ENCODE assay signal across 13 cellular contexts in the genomic region with DNA sequence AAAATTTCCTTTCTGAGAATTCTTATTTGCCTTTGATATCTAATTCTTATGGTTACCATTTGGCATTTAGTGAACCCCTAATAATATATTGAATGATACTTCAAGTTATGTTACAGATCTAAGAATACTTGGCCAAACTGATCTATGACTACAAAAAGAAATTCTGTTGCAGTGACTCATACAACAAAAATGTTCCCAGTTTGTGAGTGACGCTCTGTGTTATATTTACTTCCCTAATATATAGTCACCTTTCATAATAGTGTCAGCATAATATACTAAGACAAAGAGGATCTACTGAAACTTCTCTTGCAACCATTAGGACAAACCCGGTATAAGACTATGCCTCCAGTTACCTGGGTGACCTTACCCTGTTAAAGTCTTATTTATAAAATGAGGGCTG.
DNase-seq lines count a peak whose midpoint lies in the region; TF ChIP-seq lines count a peak whose summit lies in the region.
"Had no signal": no experiment of that assay in that cellular context is flagged by ENCODE, and none has a peak within 500 bp of the region (broad histone marks: within the 10 kb centered on the region; RNA-seq: fewer than 3 reads in every experiment).

No MANE protein-coding gene starts in this region.

- H3K27me3 Mint-ChIP-seq in mesothelial cell of epicardium (ENCODE audit: low read depth), result no peaks in the 10 kb centered on the region

- H3K36me3 ChIP-seq in ACC112 (ENCODE audit: insufficient read depth, low read length), result no peaks in the 10 kb centered on the region
- no peaks in the 10 kb centered on the region for H3K36me3 ChIP-seq in brain microvascular endothelial cell (replicated peaks)
- H3K36me3 ChIP-seq in vagina, result no peaks in the 10 kb centered on the region
- H3K36me3 ChIP-seq in uterus, result no peaks in the 10 kb centered on the region
- H3K36me3 ChIP-seq: pancreas, tibial nerve had no signal

- H3K9me3 ChIP-seq in vagina (no peaks in the 10 kb centered on the region), uterus (no peaks in the 10 kb centered on the region)
- H3K9me3 ChIP-seq: pancreas had no signal

- peak overlapping the region; percentile 39; the same call in 1 of the 2 replicates for H3K27ac ChIP-seq in ACC112 (ENCODE audit: low read depth, low read length)
- no peak overlapping the region for H3K27ac ChIP-seq in brain microvascular endothelial cell
- no peak overlapping the region for H3K27ac ChIP-seq in vagina
- no peak overlapping the region for H3K27ac ChIP-seq in uterus
- H3K27ac ChIP-seq: pancreas, tibial nerve had no signal

- DNase-seq in HT1080 (ENCODE audit: low read depth), result peak; percentile 69
- peak; percentile 59 for DNase-seq in brain microvascular endothelial cell
- DNase-seq in glomerular visceral epithelial cell (ENCODE audit: extremely low spot score), result peak; percentile 42
- no peak for DNase-seq in vagina (ENCODE audit: extremely low spot score in 2 of 2)
- DNase-seq in mesothelial cell of epicardium (ENCODE audit: low spot score in 2 of 2, unreplicated experiment in 2 of 2), result no peak
- no peak for DNase-seq in uterus
- DNase-seq in posterior vena cava (ENCODE audit: low spot score), result no peak
- DNase-seq: activated gamma-delta T cell, NCI-H526, pancreas, Right ventricle myocardium superior had no signal

- in situ Hi-C loops in brain microvascular endothelial cell (cut with HindIII; ENCODE audit: low pct_ligation_motif_present, low sequenced_read_pairs), result no loop called here

- TF ChIP-seq CTCF in brain microvascular endothelial cell (IDR thresholded peaks at IDR 0.05; ENCODE audit: low read depth, low read length, missing control alignments), result no peak
- TF ChIP-seq CTCF in vagina (IDR thresholded peaks at IDR 0.05), result no peak
- no peak for TF ChIP-seq CTCF in mesothelial cell of epicardium (IDR thresholded peaks at IDR 0.05; ENCODE audit: unreplicated experiment)
- TF ChIP-seq CTCF in uterus (IDR thresholded peaks at IDR 0.05), result no peak

- H2AFZ ChIP-seq in ACC112 (ENCODE audit: low read length, unreplicated experiment), result no peak overlapping the region

- H3K9me3 Mint-ChIP-seq in mesothelial cell of epicardium, result peaks cover 18% of the 10 kb centered on the region

- H3K4me1 ChIP-seq in ACC112 (ENCODE audit: control insufficient read depth, insufficient read depth, low read length, unreplicated experiment), result peaks cover 13% of the 10 kb centered on the region
- no peaks in the 10 kb centered on the region for H3K4me1 ChIP-seq in vagina
- no peaks in the 10 kb centered on the region for H3K4me1 ChIP-seq in uterus
- H3K4me1 ChIP-seq: pancreas, tibial nerve had no signal

- H3K4me3 ChIP-seq in ACC112 (ENCODE audit: low read depth, low read length) (no peak overlapping the region), brain microvascular endothelial cell (ENCODE audit: low read depth, low read length) (no peak overlapping the region), vagina (no peak overlapping the region), uterus (no peak overlapping the region)
- H3K4me3 ChIP-seq: pancreas, tibial nerve had no signal

- H3K27me3 ChIP-seq in ACC112 (ENCODE audit: insufficient read depth, low read length), result no peaks in the 10 kb centered on the region
- no peaks in the 10 kb centered on the region for H3K27me3 ChIP-seq in brain microvascular endothelial cell (replicated peaks)
- no peaks in the 10 kb centered on the region for H3K27me3 ChIP-seq in vagina
- no peaks in the 10 kb centered on the region for H3K27me3 ChIP-seq in uterus
- H3K27me3 ChIP-seq: pancreas, tibial nerve had no signal

- intact Hi-C loops in vagina (cut with DNase I) (no loop called here), uterus (cut with DNase I; ENCODE audit: low total_unique reads) (no loop called here), posterior vena cava (cut with DNase I) (no loop called here)

- no peak overlapping the region for H3K27ac Mint-ChIP-seq in mesothelial cell of epicardium

- no peak for TF ChIP-seq POLR2A in vagina (IDR thresholded peaks at IDR 0.05)
- TF ChIP-seq POLR2A in uterus (IDR thresholded peaks at IDR 0.05), result no peak

- H3K79me2 ChIP-seq in ACC112 (ENCODE audit: control insufficient read depth, insufficient read depth, low read length, unreplicated experiment), result no peaks in the 10 kb centered on the region

- peaks cover 7% of the 10 kb centered on the region for H3K4me1 Mint-ChIP-seq in mesothelial cell of epicardium

- H3K36me3 Mint-ChIP-seq in mesothelial cell of epicardium, result peaks cover 20% of the 10 kb centered on the region

- no peak overlapping the region for H3K4me3 Mint-ChIP-seq in mesothelial cell of epicardium

Comparison
In these comparisons a context has a peak if more than half of its experiments do, and no peak if none do; other contexts are left out.
1. DNase-seq: peak in HT1080 (single experiment), brain microvascular endothelial cell (single experiment) and glomerular visceral epithelial cell (single experiment); none in vagina (0 of 2), mesothelial cell of epicardium (0 of 2), uterus (0 of 2) and posterior vena cava (single experiment).